Comparison of ENCODE assay signal across 8 cellular contexts in the genomic region with DNA sequence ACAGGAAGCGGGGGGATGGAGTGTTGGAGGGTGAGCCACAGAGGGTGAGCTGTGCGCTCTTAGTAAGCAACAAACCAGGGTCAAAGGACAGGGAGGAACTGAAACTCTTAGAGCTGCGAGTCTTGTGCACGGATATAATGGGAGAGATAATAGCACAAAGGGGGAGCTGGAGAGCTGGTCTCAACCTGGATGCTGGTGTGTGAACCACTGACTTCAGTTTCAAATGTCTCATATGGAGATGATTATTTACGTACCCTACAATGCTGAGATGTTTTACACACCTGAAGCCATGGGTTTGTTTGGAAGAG. TPM values are rescaled to one million over a fixed set of nuclear protein-coding genes. Genes with fewer than 3 reads are reported as not detected.
DNase-seq lines count a peak whose midpoint lies in the region; ATAC-seq and TF ChIP-seq lines count a peak whose summit lies in the region.

No MANE protein-coding gene starts in this region.

- no peaks in the 10 kb centered on the region for H3K9me3 ChIP-seq in BE2C
- H3K9me3 ChIP-seq in stomach, result no peaks in the 10 kb centered on the region

- intact Hi-C loops in dorsolateral prefrontal cortex (cut with DNase I), result loop anchor here in 1 of 2 donors (2.0 kb wide), 1 partner anchor 16 kb away; no protein-coding TSS in a partner anchor
- intact Hi-C loops in stomach (cut with DNase I; ENCODE audit: low total_unique reads), result no loop called here

- TF ChIP-seq CTCF in BE2C (IDR thresholded peaks at IDR 0.05; ENCODE audit: low read depth, low read length) (peak; percentile 19; the same call in 1 of the 2 replicates), dorsolateral prefrontal cortex (IDR thresholded peaks at IDR 0.05 in 54 of 56, conservative IDR thresholded peaks at IDR 0.05 in 2 of 56; ENCODE audit: low read depth in 1 of 56, partially characterized antibody in 56 of 56) (peak in 1 of 56 donors; percentile 8), stomach (IDR thresholded peaks at IDR 0.05) (no peak)

- H3K27me3 ChIP-seq in BE2C, result no peaks in the 10 kb centered on the region
- peaks cover 0 to 10% (median 0%) of the 10 kb centered on the region in 45 donors for H3K27me3 ChIP-seq in dorsolateral prefrontal cortex
- H3K27me3 ChIP-seq in stomach, result no peaks in the 10 kb centered on the region

- H3K36me3 ChIP-seq in BE2C, result no peaks in the 10 kb centered on the region
- no peaks in the 10 kb centered on the region for H3K36me3 ChIP-seq in stomach

- no peak overlapping the region for H3K27ac Mint-ChIP-seq in stimulated activated naive B cell treated with anti-CD40 and anti-IgM and Interleukin-4, amounts not matched to agents 10 μg/mL and 1 μg/mL and 100 μg/mL, for 72 hours

- no peak for TF ChIP-seq EP300 in stomach (IDR thresholded peaks at IDR 0.05)

- H3K27me3 Mint-ChIP-seq in stimulated activated naive B cell treated with anti-CD40 and anti-IgM and Interleukin-4, amounts not matched to agents 10 μg/mL and 1 μg/mL and 100 μg/mL, for 72 hours, result no peaks in the 10 kb centered on the region

- no peak overlapping the region for H3K4me3 Mint-ChIP-seq in stimulated activated naive B cell treated with anti-CD40 and anti-IgM and Interleukin-4, amounts not matched to agents 10 μg/mL and 1 μg/mL and 100 μg/mL, for 72 hours

- DNase-seq in BE2C, result no peak
- DNase-seq in stimulated activated naive B cell treated with anti-CD40 and anti-IgM and Interleukin-4, amounts not matched to agents 10 μg/mL and 1 μg/mL and 100 μg/mL, for 72 hours, result peak; percentile 26
- DNase-seq in dorsolateral prefrontal cortex, result no peak
- no peak for DNase-seq in stomach
- DNase-seq in stimulated activated CD4-positive, alpha-beta T cell treated with anti-CD3 and anti-CD28 coated beads, Interleukin-12 subunit alpha, Interleukin-12 subunit beta, amount 100 ng/mL, for 4 hours, result no peak

- H3K4me3 ChIP-seq in BE2C (ENCODE audit: low read depth, low read length), result no peak overlapping the region
- no peak overlapping the region for H3K4me3 ChIP-seq in dorsolateral prefrontal cortex
- no peak overlapping the region for H3K4me3 ChIP-seq in stomach

- TF ChIP-seq POLR2A in stomach (IDR thresholded peaks at IDR 0.05), result no peak

- H3K4me1 ChIP-seq in BE2C (no peaks in the 10 kb centered on the region), stomach (no peaks in the 10 kb centered on the region)

- H3K9me3 Mint-ChIP-seq in stimulated activated naive B cell treated with anti-CD40 and anti-IgM and Interleukin-4, amounts not matched to agents 10 μg/mL and 1 μg/mL and 100 μg/mL, for 72 hours, result no peaks in the 10 kb centered on the region

- H3K27ac ChIP-seq in dorsolateral prefrontal cortex (no peak overlapping the region), stomach (no peak overlapping the region)

- ATAC-seq in GM19328 (IDR thresholded peaks at IDR 0.05; ENCODE audit: unreplicated experiment), result peak; percentile 100
- peak; percentile 99 for ATAC-seq in HG03135 (IDR thresholded peaks at IDR 0.05; ENCODE audit: unreplicated experiment)
- peak; percentile 56 for ATAC-seq in SK-N-SH treated with all-trans-retinoic acid at 6 μM for 48 hours
- peak; percentile 97 to 98 for ATAC-seq in stimulated activated naive B cell treated with anti-CD40 and anti-IgM and Interleukin-4, amounts not matched to agents 10 μg/mL and 1 μg/mL and 100 μg/mL, for 72 hours (replicated peaks)

- no peaks in the 10 kb centered on the region for H3K36me3 Mint-ChIP-seq in stimulated activated naive B cell treated with anti-CD40 and anti-IgM and Interleukin-4, amounts not matched to agents 10 μg/mL and 1 μg/mL and 100 μg/mL, for 72 hours

- peaks cover 14 to 24% of the 10 kb centered on the region in 2 donors for H3K4me1 Mint-ChIP-seq in stimulated activated naive B cell treated with anti-CD40 and anti-IgM and Interleukin-4, amounts not matched to agents 10 μg/mL and 1 μg/mL and 100 μg/mL, for 72 hours

- 40 to 59% (median 49%) methylated on average over 5 of the region's 5 CpGs for WGBS in stomach, 5 donors

TF ChIP-seq in SK-N-SH treated with all-trans-retinoic acid at 6 μM for 48 hours, 23 proteins besides CTCF, POLR2A, EP300 and RAD21:
- TF ChIP-seq, protein P1, sequence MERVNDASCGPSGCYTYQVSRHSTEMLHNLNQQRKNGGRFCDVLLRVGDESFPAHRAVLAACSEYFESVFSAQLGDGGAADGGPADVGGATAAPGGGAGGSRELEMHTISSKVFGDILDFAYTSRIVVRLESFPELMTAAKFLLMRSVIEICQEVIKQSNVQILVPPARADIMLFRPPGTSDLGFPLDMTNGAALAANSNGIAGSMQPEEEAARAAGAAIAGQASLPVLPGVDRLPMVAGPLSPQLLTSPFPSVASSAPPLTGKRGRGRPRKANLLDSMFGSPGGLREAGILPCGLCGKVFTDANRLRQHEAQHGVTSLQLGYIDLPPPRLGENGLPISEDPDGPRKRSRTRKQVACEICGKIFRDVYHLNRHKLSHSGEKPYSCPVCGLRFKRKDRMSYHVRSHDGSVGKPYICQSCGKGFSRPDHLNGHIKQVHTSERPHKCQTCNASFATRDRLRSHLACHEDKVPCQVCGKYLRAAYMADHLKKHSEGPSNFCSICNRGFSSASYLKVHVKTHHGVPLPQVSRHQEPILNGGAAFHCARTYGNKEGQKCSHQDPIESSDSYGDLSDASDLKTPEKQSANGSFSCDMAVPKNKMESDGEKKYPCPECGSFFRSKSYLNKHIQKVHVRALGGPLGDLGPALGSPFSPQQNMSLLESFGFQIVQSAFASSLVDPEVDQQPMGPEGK (CRISPR knock-in tag; IDR thresholded peaks at IDR 0.05; ENCODE audit: borderline replicate concordance), result no peak
- TF ChIP-seq SNAI2 (CRISPR knock-in tag; IDR thresholded peaks at IDR 0.05) (no peak), TCF4 (CRISPR knock-in tag; IDR thresholded peaks at IDR 0.05; ENCODE audit: borderline replicate concordance) (no peak), ZNF70 (CRISPR knock-in tag; IDR thresholded peaks at IDR 0.05) (no peak), ESRRG (CRISPR knock-in tag; IDR thresholded peaks at IDR 0.05) (no peak), OSR1 (CRISPR knock-in tag; IDR thresholded peaks at IDR 0.05) (no peak)

RNA-seq across cellular contexts. Expression of a gene that starts 35.9 kb away (rescaled TPM):
- polyA plus RNA-seq in BE2C (2012; ENCODE audit: insufficient read depth, insufficient read length, low read depth), result 6.2 TPM
- total RNA-seq in dorsolateral prefrontal cortex, result 10 to 100 TPM; 32.1 to 76.5 (median 56.0) TPM
- 10 to 100 TPM; 10.4 to 45.5 (median 19.3) TPM for total RNA-seq in stomach
- polyA plus RNA-seq in stomach, result 10 to 100 TPM in 2 of 3 donors, 1 to 10 TPM in 1; 9.9 to 13.8 (median 10.6) TPM

RNA-seq across cellular contexts. Expression of a gene that starts 37.5 kb away (rescaled TPM):
- polyA plus RNA-seq in BE2C (2012; ENCODE audit: insufficient read depth, insufficient read length, low read depth), result 10.4 TPM
- total RNA-seq in dorsolateral prefrontal cortex (10 to 100 TPM; 24.7 to 83.6 (median 37.5) TPM), stomach (10 to 100 TPM in 3 of 5 donors, 1 to 10 TPM in 2; 7.0 to 21.0 (median 14.8) TPM)
- polyA plus RNA-seq in stomach, result 1 to 10 TPM; 4.2 to 7.0 (median 5.0) TPM
